8 cellular contexts compared by ENCODE assay signal in the genomic region with DNA sequence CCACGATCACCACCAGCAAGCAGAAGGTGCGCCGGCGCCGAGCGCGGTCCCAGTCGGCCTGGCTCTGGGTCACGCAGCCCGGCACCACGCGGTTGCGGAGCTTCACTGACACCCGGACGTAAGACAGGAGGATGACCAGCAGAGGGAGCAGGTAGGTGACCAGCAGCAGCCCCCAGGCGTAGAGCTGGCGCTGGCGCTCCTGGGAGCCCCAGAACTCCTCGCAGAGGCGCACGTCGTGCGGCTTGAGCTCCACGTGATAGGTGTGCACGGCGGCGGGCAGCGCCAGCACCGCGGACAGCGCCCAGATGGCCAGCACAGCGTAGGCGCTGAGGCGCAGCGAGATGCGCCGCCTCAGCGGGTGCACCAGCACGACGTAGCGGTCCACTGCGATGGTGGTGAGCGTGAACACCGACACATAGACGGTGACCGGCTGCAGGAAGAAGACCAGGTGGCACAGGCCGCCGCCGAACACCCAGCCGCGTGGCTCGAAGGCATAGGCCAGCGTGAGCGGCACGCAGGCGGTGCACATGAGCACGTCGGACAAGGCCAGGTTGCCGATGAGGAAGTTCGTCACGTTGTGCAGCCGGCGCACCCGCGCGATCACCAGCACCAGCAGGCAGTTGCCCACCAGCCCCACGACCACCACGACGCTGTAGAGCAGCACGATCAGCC. TPM values are rescaled to one million over a fixed set of nuclear protein-coding genes. Genes with fewer than 3 reads are reported as not detected.
DNase-seq lines count a peak whose midpoint lies in the region; ATAC-seq and TF ChIP-seq lines count a peak whose summit lies in the region.

No MANE protein-coding gene starts in this region.

- H3K9me3 Mint-ChIP-seq in HFFc6 = peaks cover 5% of the 10 kb centered on the region
- H3K9me3 Mint-ChIP-seq in stimulated activated memory B cell treated with anti-CD40 and anti-IgM and Interleukin-4, amounts not matched to agents 10 μg/mL and 1 μg/mL and 100 μg/mL, for 72 hours = peaks cover 3% of the 10 kb centered on the region

- no peak overlapping the region for H3K4me3 ChIP-seq in gastroesophageal sphincter

- H3K4me1 Mint-ChIP-seq in HFFc6 (ENCODE audit: low read depth) = no peaks in the 10 kb centered on the region
- peaks cover 17% of the 10 kb centered on the region for H3K4me1 Mint-ChIP-seq in stimulated activated memory B cell treated with anti-CD40 and anti-IgM and Interleukin-4, amounts not matched to agents 10 μg/mL and 1 μg/mL and 100 μg/mL, for 72 hours

- H3K9me3 ChIP-seq in gastroesophageal sphincter = peaks cover 0 to 12% (median 0%) of the 10 kb centered on the region in 3 donors

- H3K27me3 Mint-ChIP-seq in HFFc6 (ENCODE audit: insufficient read depth) = peaks cover 23% of the 10 kb centered on the region
- H3K27me3 Mint-ChIP-seq in stimulated activated memory B cell treated with anti-CD40 and anti-IgM and Interleukin-4, amounts not matched to agents 10 μg/mL and 1 μg/mL and 100 μg/mL, for 72 hours = peaks cover 81% of the 10 kb centered on the region

- TF ChIP-seq CTCF in HFFc6 (IDR thresholded peaks at IDR 0.05) (peak; percentile 50), gastroesophageal sphincter (IDR thresholded peaks at IDR 0.05) (peak in 3 of 4 experiments; percentile 14 to 53 (median 37))

- DNase-seq in HFFc6 (no peak), activated T-cell treated with anti-CD3 and anti-CD28 coated beads for 48 hours (ENCODE audit: low read depth) (peak; percentile 34), renal cortical epithelial cell (ENCODE audit: low read depth) (peak; percentile 5)

- H3K36me3 ChIP-seq in gastroesophageal sphincter = no peaks in the 10 kb centered on the region

- H3K27ac ChIP-seq in gastroesophageal sphincter = no peak overlapping the region

- TF ChIP-seq EP300 in gastroesophageal sphincter (IDR thresholded peaks at IDR 0.05) = no peak

- no peak for TF ChIP-seq POLR2A in gastroesophageal sphincter (IDR thresholded peaks at IDR 0.05)

- WGBS in gastroesophageal sphincter (ENCODE audit: low coverage in 1 of 2), 2 donors = 14% methylated on average over 6 of the region's 70 CpGs; no CpG with 5 or more reads in 1 of the 2 donors

- no peak overlapping the region for H3K27ac Mint-ChIP-seq in HFFc6
- H3K27ac Mint-ChIP-seq in stimulated activated memory B cell treated with anti-CD40 and anti-IgM and Interleukin-4, amounts not matched to agents 10 μg/mL and 1 μg/mL and 100 μg/mL, for 72 hours = no peak overlapping the region

- peak; percentile 63 for ATAC-seq in gastroesophageal sphincter
- ATAC-seq in GM19324 (IDR thresholded peaks at IDR 0.05; ENCODE audit: low FRiP score, unreplicated experiment) = no peak
- no peak for ATAC-seq in HG03097 (IDR thresholded peaks at IDR 0.05; ENCODE audit: low FRiP score, unreplicated experiment)
- ATAC-seq in stimulated activated memory B cell treated with anti-CD40 and anti-IgM and Interleukin-4, amounts not matched to agents 10 μg/mL and 1 μg/mL and 100 μg/mL, for 72 hours = no peak
- ATAC-seq in GM18861 (IDR thresholded peaks at IDR 0.05; ENCODE audit: unreplicated experiment) = no peak

- peaks cover 80% of the 10 kb centered on the region for H3K27me3 ChIP-seq in gastroesophageal sphincter

- peaks cover 0 to 22% (median 0%) of the 10 kb centered on the region in 3 donors for H3K4me1 ChIP-seq in gastroesophageal sphincter

- H3K4me3 Mint-ChIP-seq in HFFc6 = no peak overlapping the region
- no peak overlapping the region for H3K4me3 Mint-ChIP-seq in stimulated activated memory B cell treated with anti-CD40 and anti-IgM and Interleukin-4, amounts not matched to agents 10 μg/mL and 1 μg/mL and 100 μg/mL, for 72 hours

- H3K36me3 Mint-ChIP-seq in HFFc6 (ENCODE audit: low read depth) = no peaks in the 10 kb centered on the region
- no peaks in the 10 kb centered on the region for H3K36me3 Mint-ChIP-seq in stimulated activated memory B cell treated with anti-CD40 and anti-IgM and Interleukin-4, amounts not matched to agents 10 μg/mL and 1 μg/mL and 100 μg/mL, for 72 hours

RNA-seq across cellular contexts. Expression of gene PRLHR, which starts 0.9 kb away (rescaled TPM):
- total RNA-seq in HFFc6 (2021; fragmentation: NEBNext Ultra II Directional; extraction: Animal tissue kit (Norgen Biotek cat#: 25700)) = not detected
- total RNA-seq in gastroesophageal sphincter (under 1 TPM in 3 of 4 donors, not detected in 1; 0.12 to 0.35 (median 0.13) TPM), renal cortical epithelial cell (not detected in 2 replicates)
